In the genomic region with DNA sequence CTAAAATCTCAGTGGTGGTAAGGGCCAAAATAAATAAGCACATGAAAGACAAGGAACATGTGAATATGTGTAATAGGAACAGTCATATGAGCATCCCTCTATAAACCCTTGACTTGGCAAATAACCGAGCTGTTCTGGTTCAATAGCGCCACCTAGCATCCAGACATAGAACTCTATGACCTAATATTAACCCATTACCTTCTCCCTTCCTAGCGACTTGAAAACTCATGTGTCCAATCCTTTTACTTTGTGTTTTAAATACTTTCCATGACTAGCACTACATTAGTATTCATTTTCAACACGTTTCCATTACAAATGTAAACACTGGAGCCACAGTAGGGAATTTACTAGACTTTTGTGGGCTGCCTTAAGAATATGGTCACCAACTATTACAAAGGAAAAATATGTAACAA, we compare ENCODE assay signal across 8 cellular contexts.
A peak's percentile ranks its signal among the peaks of the same experiment; 100 is the strongest.
DNase-seq lines count a peak whose midpoint lies in the region; ATAC-seq lines count a peak whose summit lies in the region.

No MANE protein-coding gene starts in this region.

- no peak for ATAC-seq in HG02973 (IDR thresholded peaks at IDR 0.05; ENCODE audit: unreplicated experiment)
- no peak for ATAC-seq in HG03521 (IDR thresholded peaks at IDR 0.05; ENCODE audit: unreplicated experiment)

- DNase-seq in DMS 273 (lab: John Stamatoyannopoulos, UW; ENCODE audit: unreplicated experiment) (peak; percentile 81), DMS 273 treated with DMSO at 0.1 percent for 48 hours (lab: John Stamatoyannopoulos, UW) (no peak), NCI-H1092 (lab: John Stamatoyannopoulos, UW) (peak; percentile 33), T1000 (lab: John Stamatoyannopoulos, UW) (peak; percentile 49), fibroblast of the conjunctiva (ENCODE audit: low read depth) (peak; percentile 90)
- DNase-seq in stimulated activated CD4-positive, alpha-beta T cell treated with anti-CD3 and anti-CD28 coated beads, Interleukin-2, amount 100 ng/mL, for 48 hours, result peak; percentile 44
